Comparison of ENCODE assay signal across 8 cellular contexts in genomic region chr10:21732067-21732772, GRCh38.
DNase-seq lines count a peak whose midpoint lies in the region; ATAC-seq and TF ChIP-seq lines count a peak whose summit lies in the region.

No MANE protein-coding gene starts in this region.

- H3K27me3 ChIP-seq in lung (ENCODE audit: control insufficient read depth, insufficient read depth), result no peaks in the 10 kb centered on the region

- peaks cover 6 to 18% of the 10 kb centered on the region in 2 donors for H3K36me3 ChIP-seq in lung (ENCODE audit: control insufficient read depth in 2 of 2, insufficient read depth in 2 of 2, low read length in 2 of 2)

- DNase-seq in GDM1 (lab: John Stamatoyannopoulos, UW), result peak; percentile 50
- peak; percentile 67 for DNase-seq in HuH-7.5 (ENCODE audit: low spot score)
- DNase-seq in SK-MEL-5 (ENCODE audit: low read depth, low spot score), result peak; percentile 77
- DNase-seq in dermis microvascular lymphatic vessel endothelial cell (ENCODE audit: low read depth in 2 of 2), result peak; percentile 61 to 87
- DNase-seq in lung (ENCODE audit: low spot score), result no peak
- DNase-seq in substantia nigra (lab: John Stamatoyannopoulos, UW), result peak in 41 of 49 donors; percentile 7 to 79 (median 48)

- in situ Hi-C loops in SK-MEL-5 (cut with HindIII; ENCODE audit: low pct_unique_long_range_greater_than_20kb, low sequenced_read_pairs), result no loop called here

- H3K27ac ChIP-seq in lung (ENCODE audit: low read depth in 1 of 2, low read length in 1 of 2), result no peak overlapping the region
- no peak overlapping the region for H3K27ac ChIP-seq in substantia nigra (ENCODE audit: low read depth, low read length, poor library complexity, severe bottlenecking)

- 29 to 48% methylated on average over 10 of the region's 10 CpGs for WGBS in lung, 2 donors

- peak; percentile 63 for ATAC-seq in GM21528 (IDR thresholded peaks at IDR 0.05; ENCODE audit: low FRiP score, unreplicated experiment)
- ATAC-seq in lung (ENCODE audit: insufficient read depth, low FRiP score), result no peak
- no peak for ATAC-seq in GM19324 (IDR thresholded peaks at IDR 0.05; ENCODE audit: low FRiP score, unreplicated experiment)

- H3K4me1 ChIP-seq in lung (ENCODE audit: control insufficient read depth in 2 of 2, insufficient read depth in 2 of 2, low read length in 2 of 2), result peaks cover 0 to 1% of the 10 kb centered on the region in 2 donors

- peak; percentile 33 for TF ChIP-seq CTCF in lung (IDR thresholded peaks at IDR 0.05; ENCODE audit: control extremely low read depth, extremely low read depth)

- no peak overlapping the region for H3K4me3 ChIP-seq in lung

- no peaks in the 10 kb centered on the region for H3K9me3 ChIP-seq in lung (ENCODE audit: control insufficient read depth in 2 of 2, insufficient read depth in 1 of 2, low read length in 1 of 2)
